10 cellular contexts compared by ENCODE assay signal in the genomic region with DNA sequence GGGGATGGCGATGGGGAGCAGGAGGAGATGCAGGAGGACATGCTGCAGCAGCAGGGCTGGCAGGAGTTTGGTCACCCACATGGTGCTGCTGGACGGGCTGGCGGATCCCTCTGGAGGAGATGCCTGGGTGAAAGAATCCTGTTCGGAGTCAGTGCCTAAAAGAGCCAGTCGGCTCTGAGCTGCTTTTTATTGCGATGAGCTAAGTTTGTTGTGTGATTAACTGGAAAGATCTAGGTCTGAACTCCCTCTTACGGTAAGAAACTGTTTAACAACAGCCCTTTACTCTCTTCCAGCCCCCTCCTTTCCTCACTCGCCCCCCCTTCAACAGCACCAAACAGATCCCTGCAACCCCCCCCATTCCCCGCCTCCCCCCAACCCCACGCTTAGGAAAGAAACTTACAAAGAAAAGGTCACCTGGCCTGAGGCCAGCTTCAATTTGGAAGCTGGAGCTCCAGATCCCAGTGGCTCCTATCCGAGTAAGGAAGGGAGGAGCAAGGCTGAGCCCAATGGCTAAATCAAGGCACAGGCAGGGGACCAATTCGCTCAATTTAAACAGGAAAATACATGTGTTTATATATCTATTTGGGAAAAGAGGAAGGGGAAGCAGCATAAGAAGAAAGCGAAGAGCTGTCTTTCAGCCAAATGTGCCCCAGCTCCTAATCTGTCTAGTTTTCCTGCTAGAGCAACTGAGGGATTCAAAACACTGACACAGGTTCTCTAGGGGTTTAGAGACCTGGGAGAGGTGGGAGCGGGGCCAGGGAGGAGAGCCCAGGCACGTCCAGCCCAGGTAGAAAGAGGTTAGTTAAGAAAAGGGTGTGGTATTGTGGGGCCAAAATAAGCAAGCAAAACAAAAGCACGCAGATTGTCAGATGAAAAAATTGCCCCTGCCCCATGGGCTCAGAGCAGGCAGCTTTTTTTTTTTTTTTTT. TPM values are rescaled to one million over a fixed set of nuclear protein-coding genes. Genes with fewer than 3 reads are reported as not detected.
A peak's percentile ranks its signal among the peaks of the same experiment; 100 is the strongest.
DNase-seq lines count a peak whose midpoint lies in the region; ATAC-seq and TF ChIP-seq lines count a peak whose summit lies in the region.
"Had no signal": no experiment of that assay in that cellular context is flagged by ENCODE, and none has a peak within 500 bp of the region (broad histone marks: within the 10 kb centered on the region; RNA-seq: fewer than 3 reads in every experiment).

HGF (minus strand) TSS at position 157 of the 928 bp plus-strand sequence; CDS start at position 81, 76 bp downstream.

- no peak within 1 kb of the TSS for H3K27ac Mint-ChIP-seq in activated T-cell treated with anti-CD3 and anti-CD28 coated beads, Interleukin-2, amount 50 U/mL, for 24 hours

- H3K27ac ChIP-seq in ascending aorta (peak within 1 kb of the TSS; percentile 64 to 84), stomach smooth muscle (ENCODE audit: low read length) (no peak within 1 kb of the TSS)
- H3K27ac ChIP-seq: A549 had no signal

- peak; percentile 12 for DNase-seq in NCI-H1105 (lab: John Stamatoyannopoulos, UW)
- DNase-seq in NCI-H1105 treated with DMSO at 0.1 percent for 48 hours (lab: John Stamatoyannopoulos, UW): no peak
- DNase-seq in ascending aorta (ENCODE audit: low spot score in 2 of 2): peak in 1 of 2 donors; percentile 79
- DNase-seq in inferior parietal cortex (ENCODE audit: extremely low spot score): peak; percentile 23
- no peak for DNase-seq in T1000 (lab: John Stamatoyannopoulos, UW)
- no peak for DNase-seq in activated T-cell treated with anti-CD3 and anti-CD28 coated beads, Interleukin-2, amount 50 U/mL, for 24 hours

- H3K9me3 ChIP-seq in ascending aorta (no peaks in the 10 kb centered on the region), stomach smooth muscle (ENCODE audit: control insufficient read depth in 2 of 2, low read length in 2 of 2) (no peaks in the 10 kb centered on the region)
- H3K9me3 ChIP-seq: A549 had no signal

- intact Hi-C loops in ascending aorta (cut with DNase I): loop anchor here (5.0 kb wide), 1 partner anchor 83 kb away; no protein-coding TSS in a partner anchor

- H3K4me3 ChIP-seq in ascending aorta: peak within 1 kb of the TSS; percentile 41 to 75
- H3K4me3 ChIP-seq in stomach smooth muscle (ENCODE audit: low read length in 2 of 2): peak within 1 kb of the TSS; percentile 47 to 70
- H3K4me3 ChIP-seq: A549 had no signal

- H3K4me1 ChIP-seq in ascending aorta: peaks cover 0 to 11% of the 10 kb centered on the region in 2 donors
- H3K4me1 ChIP-seq in stomach smooth muscle (ENCODE audit: control insufficient read depth, insufficient read depth, low read length): no peaks in the 10 kb centered on the region
- H3K4me1 ChIP-seq: A549 had no signal

- H3K4me1 Mint-ChIP-seq in activated T-cell treated with anti-CD3 and anti-CD28 coated beads, Interleukin-2, amount 50 U/mL, for 24 hours (ENCODE audit: low read depth): no peaks in the 10 kb centered on the region

- H3K36me3 ChIP-seq in ascending aorta (no peaks in the 10 kb centered on the region), stomach smooth muscle (ENCODE audit: control insufficient read depth in 2 of 2, insufficient read depth in 2 of 2, low read length in 2 of 2) (no peaks in the 10 kb centered on the region)

- peak within 1 kb of the TSS; percentile 43 to 44 for H3K9ac ChIP-seq in stomach smooth muscle (ENCODE audit: low read length in 2 of 2)

- H3K4me3 Mint-ChIP-seq in activated T-cell treated with anti-CD3 and anti-CD28 coated beads, Interleukin-2, amount 50 U/mL, for 24 hours: no peak within 1 kb of the TSS

- no peaks in the 10 kb centered on the region for H3K9me3 Mint-ChIP-seq in activated T-cell treated with anti-CD3 and anti-CD28 coated beads, Interleukin-2, amount 50 U/mL, for 24 hours

- H3K27me3 ChIP-seq in ascending aorta (no peaks in the 10 kb centered on the region), stomach smooth muscle (ENCODE audit: control insufficient read depth in 1 of 2, insufficient read depth in 2 of 2, low read length in 2 of 2) (no peaks in the 10 kb centered on the region)

- TF ChIP-seq CTCF in ascending aorta (IDR thresholded peaks at IDR 0.05): peak in 1 of 3 experiments; percentile 29

- ATAC-seq in HG03159 (IDR thresholded peaks at IDR 0.05; ENCODE audit: unreplicated experiment): no peak

- H3K27me3 Mint-ChIP-seq in activated T-cell treated with anti-CD3 and anti-CD28 coated beads, Interleukin-2, amount 50 U/mL, for 24 hours: no peaks in the 10 kb centered on the region

- no peaks in the 10 kb centered on the region for H3K36me3 Mint-ChIP-seq in activated T-cell treated with anti-CD3 and anti-CD28 coated beads, Interleukin-2, amount 50 U/mL, for 24 hours (ENCODE audit: low read depth)

RNA-seq across cellular contexts. Expression of gene HGF, which starts in this region (rescaled TPM):
- total RNA-seq in ascending aorta: 11.7 TPM
- total RNA-seq: T-helper 2 cell treated with Interferon-gamma antibody and Interleukin-4, amounts not matched to agents 100 ng/mL and 5 ng/mL, for 36 hours had no signal

Comparison
In these comparisons a context has a peak if more than half of its experiments do, and no peak if none do; other contexts are left out.
1. DNase-seq: peak in NCI-H1105 (single experiment) and inferior parietal cortex (single experiment); none in NCI-H1105 treated with DMSO at 0.1 percent for 48 hours (single experiment), T1000 (single experiment) and activated T-cell treated with anti-CD3 and anti-CD28 coated beads, Interleukin-2, amount 50 U/mL, for 24 hours (single experiment).